In genomic region chr16:26976913-26977312, GRCh38 we compare ENCODE assay signal across 1 cellular context.
TF ChIP-seq lines count a peak whose summit lies in the region.

No MANE protein-coding gene starts in this region.

TF ChIP-seq in H1, 55 proteins besides CTCF, POLR2A, EP300 and RAD21 (continued from another document):
- TF ChIP-seq CHD7 (IDR thresholded peaks at IDR 0.05; ENCODE audit: insufficient replicate concordance, low read length): no peak
- no peak for TF ChIP-seq JUND (IDR thresholded peaks at IDR 0.05; ENCODE audit: low read length)
